In genomic region chr5:933251-933861, GRCh38 we compare ENCODE assay signal across 24 cellular contexts. TPM values are rescaled to one million over a fixed set of nuclear protein-coding genes. Genes with fewer than 3 reads are reported as not detected.
DNase-seq lines count a peak whose midpoint lies in the region; ATAC-seq and TF ChIP-seq lines count a peak whose summit lies in the region.
"Had no signal": no experiment of that assay in that cellular context is flagged by ENCODE, and none has a peak within 500 bp of the region (broad histone marks: within the 10 kb centered on the region; RNA-seq: fewer than 3 reads in every experiment).

No MANE protein-coding gene starts in this region.

- H3K36me3 Mint-ChIP-seq in activated CD8-positive, alpha-beta T cell treated with anti-CD3 and anti-CD28 coated beads for 36 hours (ENCODE audit: low read depth), result no peaks in the 10 kb centered on the region
- H3K36me3 Mint-ChIP-seq in activated CD8-positive, alpha-beta T cell treated with anti-CD3 and anti-CD28 coated beads, Interleukin-2, amount 10 ng/mL, durations not matched to agents 7 days and 5 days (ENCODE audit: low read depth), result no peaks in the 10 kb centered on the region
- no peaks in the 10 kb centered on the region for H3K36me3 Mint-ChIP-seq in activated T-helper 17 cell treated with anti-CD3 and anti-CD28 coated beads, Interleukin-2, amount 50 U/mL, for 72 hours (ENCODE audit: low read depth)
- H3K36me3 Mint-ChIP-seq: activated naive CD4-positive, alpha-beta T cell treated with anti-CD3 and anti-CD28 coated beads, Interleukin-2, amount 10 ng/mL, durations not matched to agents 7 days and 5 days; naive thymus-derived CD4-positive, alpha-beta T cell had no signal

- in situ Hi-C loops in GM13977 (cut with MboI; ENCODE audit: low pct_unique_long_range_greater_than_20kb, low sequenced_read_pairs, unreplicated experiment), result loop anchor here (25.0 kb wide), 2 partner anchors 179 to 704 kb away; partner anchors contain the start of gene SLC12A7

- no peak for TF ChIP-seq POLR2A in gastroesophageal sphincter (IDR thresholded peaks at IDR 0.05)

- peak; percentile 42 for ATAC-seq in activated CD8-positive, alpha-beta T cell treated with anti-CD3 and anti-CD28 coated beads for 36 hours
- ATAC-seq in activated CD8-positive, alpha-beta T cell treated with anti-CD3 and anti-CD28 coated beads, Interleukin-2, amount 10 ng/mL, durations not matched to agents 7 days and 5 days, result no peak
- ATAC-seq in activated T-helper 17 cell treated with anti-CD3 and anti-CD28 coated beads, Interleukin-2, amount 50 U/mL, for 72 hours (replicated peaks), result peak; percentile 56
- no peak for ATAC-seq in gastroesophageal sphincter
- ATAC-seq in stimulated activated naive CD8-positive, alpha-beta T cell treated with anti-CD3 and anti-CD28 coated beads, Interleukin-15, Interleukin-2, amounts not matched to agents 100 U/mL and 50 U/mL, for 24 hours, result peak; percentile 60
- ATAC-seq: activated CD4-positive, CD25-positive, alpha-beta regulatory T cell treated with anti-CD3 and anti-CD28 coated beads, Interleukin-2, amount 50 U/mL, for 24 hours; left lobe of liver; naive thymus-derived CD4-positive, alpha-beta T cell; T-helper 17 cell had no signal

- H3K27me3 ChIP-seq in gastroesophageal sphincter, result no peaks in the 10 kb centered on the region

- POLR2A ChIA-PET in activated CD8-positive, alpha-beta T cell treated with anti-CD3 and anti-CD28 coated beads for 36 hours (lab: Charles Lee), result no interaction called here
- POLR2A ChIA-PET in activated CD8-positive, alpha-beta T cell treated with anti-CD3 and anti-CD28 coated beads, Interleukin-2, amount 10 ng/mL, durations not matched to agents 7 days and 5 days (lab: Charles Lee), result interaction anchor here (0.6 kb wide), 1 partner anchor 250 kb away, joined by 3 read pairs; no protein-coding TSS in a partner anchor

- peak overlapping the region; percentile 27 for H3K27ac Mint-ChIP-seq in activated CD8-positive, alpha-beta T cell treated with anti-CD3 and anti-CD28 coated beads for 36 hours
- H3K27ac Mint-ChIP-seq in activated CD8-positive, alpha-beta T cell treated with anti-CD3 and anti-CD28 coated beads, Interleukin-2, amount 10 ng/mL, durations not matched to agents 7 days and 5 days, result no peak overlapping the region
- peak overlapping the region; percentile 72 for H3K27ac Mint-ChIP-seq in activated T-helper 17 cell treated with anti-CD3 and anti-CD28 coated beads, Interleukin-2, amount 50 U/mL, for 72 hours
- H3K27ac Mint-ChIP-seq: activated naive CD4-positive, alpha-beta T cell treated with anti-CD3 and anti-CD28 coated beads, Interleukin-2, amount 10 ng/mL, durations not matched to agents 7 days and 5 days; activated T-cell treated with anti-CD3 and anti-CD28 coated beads, Interleukin-2, amount 50 U/mL, for 72 hours; naive thymus-derived CD4-positive, alpha-beta T cell; T-helper 17 cell had no signal

- no peak overlapping the region for H3K4me3 Mint-ChIP-seq in activated CD8-positive, alpha-beta T cell treated with anti-CD3 and anti-CD28 coated beads for 36 hours
- H3K4me3 Mint-ChIP-seq in activated CD8-positive, alpha-beta T cell treated with anti-CD3 and anti-CD28 coated beads, Interleukin-2, amount 10 ng/mL, durations not matched to agents 7 days and 5 days, result no peak overlapping the region
- H3K4me3 Mint-ChIP-seq in activated T-helper 17 cell treated with anti-CD3 and anti-CD28 coated beads, Interleukin-2, amount 50 U/mL, for 72 hours, result peak overlapping the region; percentile 27
- H3K4me3 Mint-ChIP-seq: activated naive CD4-positive, alpha-beta T cell treated with anti-CD3 and anti-CD28 coated beads, Interleukin-2, amount 10 ng/mL, durations not matched to agents 7 days and 5 days; activated T-cell treated with anti-CD3 and anti-CD28 coated beads, Interleukin-2, amount 50 U/mL, for 72 hours; naive thymus-derived CD4-positive, alpha-beta T cell; T-helper 17 cell had no signal

- no peak overlapping the region for H3K4me3 ChIP-seq in gastroesophageal sphincter
- H3K4me3 ChIP-seq: prostate gland had no signal

- H3K9me3 Mint-ChIP-seq in activated CD8-positive, alpha-beta T cell treated with anti-CD3 and anti-CD28 coated beads for 36 hours, result no peaks in the 10 kb centered on the region
- no peaks in the 10 kb centered on the region for H3K9me3 Mint-ChIP-seq in activated CD8-positive, alpha-beta T cell treated with anti-CD3 and anti-CD28 coated beads, Interleukin-2, amount 10 ng/mL, durations not matched to agents 7 days and 5 days (ENCODE audit: insufficient read depth)
- no peaks in the 10 kb centered on the region for H3K9me3 Mint-ChIP-seq in activated T-helper 17 cell treated with anti-CD3 and anti-CD28 coated beads, Interleukin-2, amount 50 U/mL, for 72 hours
- H3K9me3 Mint-ChIP-seq: activated naive CD4-positive, alpha-beta T cell treated with anti-CD3 and anti-CD28 coated beads, Interleukin-2, amount 10 ng/mL, durations not matched to agents 7 days and 5 days; activated T-cell treated with anti-CD3 and anti-CD28 coated beads, Interleukin-2, amount 50 U/mL, for 72 hours; naive thymus-derived CD4-positive, alpha-beta T cell had no signal

- TF ChIP-seq CTCF in activated CD8-positive, alpha-beta T cell treated with anti-CD3 and anti-CD28 coated beads for 36 hours (IDR thresholded peaks at IDR 0.05), result no peak
- no peak for TF ChIP-seq CTCF in gastroesophageal sphincter (IDR thresholded peaks at IDR 0.05)
- TF ChIP-seq CTCF in GM13977 (IDR thresholded peaks at IDR 0.05; ENCODE audit: extremely low read depth, insufficient read depth, missing control alignments), result no peak

- H3K27ac ChIP-seq in gastroesophageal sphincter, result peak overlapping the region in 3 of 4 donors; percentile 73 to 83 (median 76)
- H3K27ac ChIP-seq: C4-2B, prostate gland, RWPE1 had no signal

- no peaks in the 10 kb centered on the region for H3K9me3 ChIP-seq in gastroesophageal sphincter
- H3K9me3 ChIP-seq: prostate gland had no signal

- 67 to 81% methylated on average over 3 of the region's 3 CpGs for WGBS in gastroesophageal sphincter (ENCODE audit: low coverage in 1 of 2), 2 donors

- CTCF ChIA-PET in activated CD8-positive, alpha-beta T cell treated with anti-CD3 and anti-CD28 coated beads for 36 hours (lab: Charles Lee), result interaction anchor here (1.4 to 3.9 kb wide), 5 partner anchors 9 to 241 kb away, joined by 4 to 33 read pairs (median 8); no protein-coding TSS in a partner anchor
- CTCF ChIA-PET in activated CD8-positive, alpha-beta T cell treated with anti-CD3 and anti-CD28 coated beads, Interleukin-2, amount 10 ng/mL, durations not matched to agents 7 days and 5 days (lab: Charles Lee), result interaction anchor here (0.9 to 4.2 kb wide), 7 partner anchors 9 to 234 kb away, joined by 4 to 37 read pairs (median 6); no protein-coding TSS in a partner anchor

- peaks cover 18% of the 10 kb centered on the region for H3K4me1 Mint-ChIP-seq in activated CD8-positive, alpha-beta T cell treated with anti-CD3 and anti-CD28 coated beads for 36 hours (ENCODE audit: low read depth)
- peaks cover 28% of the 10 kb centered on the region for H3K4me1 Mint-ChIP-seq in activated CD8-positive, alpha-beta T cell treated with anti-CD3 and anti-CD28 coated beads, Interleukin-2, amount 10 ng/mL, durations not matched to agents 7 days and 5 days (ENCODE audit: low read depth)
- H3K4me1 Mint-ChIP-seq in activated T-helper 17 cell treated with anti-CD3 and anti-CD28 coated beads, Interleukin-2, amount 50 U/mL, for 72 hours, result peaks cover 7% of the 10 kb centered on the region

- intact Hi-C loops in activated CD8-positive, alpha-beta T cell treated with anti-CD3 and anti-CD28 coated beads for 36 hours (cut with micrococcal nuclease), result loop anchor here (5.0 kb wide), 1 partner anchor 34 kb away; no protein-coding TSS in a partner anchor

- DNase-seq in activated CD8-positive, alpha-beta T cell treated with anti-CD3 and anti-CD28 coated beads for 36 hours, result no peak
- DNase-seq in activated CD8-positive, alpha-beta T cell treated with anti-CD3 and anti-CD28 coated beads, Interleukin-2, amount 10 ng/mL, durations not matched to agents 7 days and 5 days, result no peak
- no peak for DNase-seq in stimulated activated naive CD8-positive, alpha-beta T cell treated with anti-CD3 and anti-CD28 coated beads, Interleukin-15, Interleukin-2, amounts not matched to agents 100 U/mL and 50 U/mL, for 24 hours
- no peak for DNase-seq in RKO (ENCODE audit: low spot score)
- no peak for DNase-seq in nucleus accumbens (lab: John Stamatoyannopoulos, UW)
- DNase-seq in GM13977 (ENCODE audit: low spot score), result no peak
- DNase-seq: activated naive CD4-positive, alpha-beta T cell treated with anti-CD3 and anti-CD28 coated beads, Interleukin-2, amount 10 ng/mL, durations not matched to agents 7 days and 5 days; activated T-cell treated with anti-CD3 and anti-CD28 coated beads, Interleukin-2, amount 50 U/mL, for 72 hours; Caco-2; effector CD4-positive, alpha-beta T cell; glutamatergic neuron; naive thymus-derived CD4-positive, alpha-beta T cell; NCI-H1694; NCI-H446; NCI-H774; stimulated activated CD4-positive, alpha-beta T cell treated with anti-CD3 and anti-CD28 coated beads, Interleukin-4, amount 100 ng/mL, for 24 hours; T-helper 17 cell had no signal

- no peak for TF ChIP-seq EP300 in gastroesophageal sphincter (IDR thresholded peaks at IDR 0.05)

- H3K4me1 ChIP-seq in gastroesophageal sphincter, result peaks cover 0 to 22% (median 6%) of the 10 kb centered on the region in 3 donors
- H3K4me1 ChIP-seq: Caco-2, prostate gland had no signal

- H3K27me3 Mint-ChIP-seq in activated CD8-positive, alpha-beta T cell treated with anti-CD3 and anti-CD28 coated beads for 36 hours, result peaks cover 7% of the 10 kb centered on the region
- peaks cover 9% of the 10 kb centered on the region for H3K27me3 Mint-ChIP-seq in activated CD8-positive, alpha-beta T cell treated with anti-CD3 and anti-CD28 coated beads, Interleukin-2, amount 10 ng/mL, durations not matched to agents 7 days and 5 days (ENCODE audit: low read depth)
- H3K27me3 Mint-ChIP-seq in activated T-helper 17 cell treated with anti-CD3 and anti-CD28 coated beads, Interleukin-2, amount 50 U/mL, for 72 hours, result no peaks in the 10 kb centered on the region

- H3K36me3 ChIP-seq in gastroesophageal sphincter, result no peaks in the 10 kb centered on the region
- H3K36me3 ChIP-seq: prostate gland had no signal

RNA-seq across cellular contexts. Expression of gene TRIP13, which starts 40.7 kb away (rescaled TPM):
- 10 to 100 TPM; 31.0 to 36.9 TPM for total RNA-seq in activated CD8-positive, alpha-beta T cell treated with anti-CD3 and anti-CD28 coated beads for 36 hours
- total RNA-seq in activated CD8-positive, alpha-beta T cell treated with anti-CD3 and anti-CD28 coated beads, Interleukin-2, amount 10 ng/mL, durations not matched to agents 7 days and 5 days, result 10 to 100 TPM; 38.6 to 42.6 TPM
- 10 to 100 TPM; 18.3 to 45.0 TPM for total RNA-seq in activated T-helper 17 cell treated with anti-CD3 and anti-CD28 coated beads, Interleukin-2, amount 50 U/mL, for 72 hours
- total RNA-seq in gastroesophageal sphincter, result 1 to 10 TPM in 2 of 4 donors, under 1 TPM in 2; 0.13 to 3.6 (median 0.73) TPM

RNA-seq across cellular contexts. Expression of gene BRD9, which starts 40.8 kb away (rescaled TPM):
- 10 to 100 TPM; 46.6 to 51.7 TPM for total RNA-seq in activated CD8-positive, alpha-beta T cell treated with anti-CD3 and anti-CD28 coated beads for 36 hours
- total RNA-seq in activated CD8-positive, alpha-beta T cell treated with anti-CD3 and anti-CD28 coated beads, Interleukin-2, amount 10 ng/mL, durations not matched to agents 7 days and 5 days, result 10 to 100 TPM; 58.9 to 60.7 TPM
- total RNA-seq in activated T-helper 17 cell treated with anti-CD3 and anti-CD28 coated beads, Interleukin-2, amount 50 U/mL, for 72 hours, result 10 to 100 TPM; 65.2 to 72.5 TPM
- 10 to 100 TPM; 22.3 to 38.5 (median 28.4) TPM for total RNA-seq in gastroesophageal sphincter

Comparison
In these comparisons a context has a peak if more than half of its experiments do, and no peak if none do; other contexts are left out.
1. ATAC-seq: peak in activated CD8-positive, alpha-beta T cell treated with anti-CD3 and anti-CD28 coated beads for 36 hours (single experiment), activated T-helper 17 cell treated with anti-CD3 and anti-CD28 coated beads, Interleukin-2, amount 50 U/mL, for 72 hours (single experiment) and stimulated activated naive CD8-positive, alpha-beta T cell treated with anti-CD3 and anti-CD28 coated beads, Interleukin-15, Interleukin-2, amounts not matched to agents 100 U/mL and 50 U/mL, for 24 hours (single experiment); none in activated CD8-positive, alpha-beta T cell treated with anti-CD3 and anti-CD28 coated beads, Interleukin-2, amount 10 ng/mL, durations not matched to agents 7 days and 5 days (single experiment) and gastroesophageal sphincter (single experiment).
2. RNA of gene TRIP13, which starts 40.7 kb away (total RNA-seq): 18.3 to 45.0 TPM in activated T-helper 17 cell treated with anti-CD3 and anti-CD28 coated beads, Interleukin-2, amount 50 U/mL, for 72 hours, 38.6 to 42.6 TPM in activated CD8-positive, alpha-beta T cell treated with anti-CD3 and anti-CD28 coated beads, Interleukin-2, amount 10 ng/mL, durations not matched to agents 7 days and 5 days and 31.0 to 36.9 TPM in activated CD8-positive, alpha-beta T cell treated with anti-CD3 and anti-CD28 coated beads for 36 hours; 0.13 to 3.6 TPM in gastroesophageal sphincter; every median in the first group is over 4 times any median in the second.